14 cellular contexts compared by ENCODE assay signal in the genomic region with DNA sequence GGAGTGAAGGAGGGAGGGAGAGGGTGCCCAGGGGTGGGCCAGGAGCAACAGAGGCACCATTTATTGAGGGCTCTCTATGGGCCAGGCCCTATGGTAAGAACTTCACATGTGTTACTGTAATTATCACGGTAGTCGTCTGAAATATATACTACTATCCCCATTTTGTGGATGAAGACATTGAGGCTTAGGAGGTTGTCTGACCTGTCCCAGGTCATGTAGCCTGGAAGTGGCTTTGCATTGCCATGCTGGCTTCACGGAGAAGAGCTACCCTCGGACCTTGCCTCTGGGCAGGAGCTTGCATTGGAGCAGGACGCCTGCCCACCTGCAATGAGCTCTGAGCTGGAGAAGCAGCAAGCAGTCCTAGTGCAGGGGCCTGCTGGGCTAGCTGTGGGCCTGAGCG. TPM values are rescaled to one million over a fixed set of nuclear protein-coding genes. Genes with fewer than 3 reads are reported as not detected.
A peak's percentile ranks its signal among the peaks of the same experiment; 100 is the strongest.
DNase-seq lines count a peak whose midpoint lies in the region; ATAC-seq, FAIRE-seq and TF ChIP-seq lines count a peak whose summit lies in the region.
"Had no signal": no experiment of that assay in that cellular context is flagged by ENCODE, and none has a peak within 500 bp of the region (broad histone marks: within the 10 kb centered on the region; RNA-seq: fewer than 3 reads in every experiment).

No MANE protein-coding gene starts in this region.

- no peak for ATAC-seq in K562
- ATAC-seq: HCT116 had no signal

- BruUV-seq in K562 (replicated peaks; lab: Mats Ljungman, UMichigan) = no TSS peak
- BruUV-seq in OCI-LY7 (replicated peaks; lab: Mats Ljungman, UMichigan) = no TSS peak

- no peak overlapping the region for H3K4me3 ChIP-seq in K562
- no peak overlapping the region for H3K4me3 ChIP-seq in trophoblast cell (ENCODE audit: low read depth, low read length)
- H3K4me3 ChIP-seq in OCI-LY7 (ENCODE audit: low read depth, low read length, poor library complexity, severe bottlenecking) = no peak overlapping the region
- H3K4me3 ChIP-seq: GM23248 had no signal

- no peak for TF ChIP-seq POLR2A in K562 (conservative IDR thresholded peaks at IDR 0.05)

- H3K23ac ChIP-seq in trophoblast cell (ENCODE audit: low read length) = no peak overlapping the region

- no peak for TF ChIP-seq EP300 in K562 (IDR thresholded peaks at IDR 0.05; ENCODE audit: low read length)

- peak overlapping the region in 1 of 2 experiments; percentile 14; a peak in 1 of 4 replicates for H3K9ac ChIP-seq in K562 (ENCODE audit: insufficient read depth in 1 of 2, low read depth in 2 of 2, low read length in 2 of 2)
- no peak overlapping the region for H3K9ac ChIP-seq in trophoblast cell (ENCODE audit: low read length)
- H3K9ac ChIP-seq: GM23248 had no signal

- H2AFZ ChIP-seq in K562 (ENCODE audit: low read depth, low read length) (peak overlapping the region; percentile 21; the same call in 1 of the 2 replicates), trophoblast cell (ENCODE audit: insufficient read depth, low read length, poor library complexity) (no peak overlapping the region), OCI-LY7 (ENCODE audit: low read length) (no peak overlapping the region)
- H2AFZ ChIP-seq: GM23248 had no signal

- in situ Hi-C loops in K562 (cut with MboI) = no loop called here

- CTCF ChIA-PET in RWPE1 (lab: Yijun Ruan, JAX) (no interaction called here), K562 (lab: Yijun Ruan, JAX; ENCODE audit: low intra/inter-chr PET ratio) (interaction anchor here (0.6 kb wide), 1 partner anchor 212 kb away, joined by 3 read pairs; no protein-coding TSS in a partner anchor), OCI-LY7 (lab: Charles Lee; ENCODE audit: unreplicated experiment) (no interaction called here)

- H2BK12ac ChIP-seq in trophoblast cell (ENCODE audit: low read length) = no peak overlapping the region

- TF ChIP-seq CTCF in RWPE1 (conservative IDR thresholded peaks at IDR 0.05; ENCODE audit: low read depth) = no peak
- TF ChIP-seq CTCF in K562 (IDR thresholded peaks at IDR 0.05 in 2 of 3, conservative IDR thresholded peaks at IDR 0.05 in 1 of 3; ENCODE audit: insufficient read depth in 2 of 3, low read depth in 1 of 3, low read length in 3 of 3) = no peak
- no peak for TF ChIP-seq CTCF in OCI-LY7 (conservative IDR thresholded peaks at IDR 0.05; ENCODE audit: low read length)

- no peak overlapping the region for H3K14ac ChIP-seq in trophoblast cell (ENCODE audit: low read length)

- H3K36me3 ChIP-seq in K562 (ENCODE audit: control insufficient read depth, insufficient read depth, low read length) (no peaks in the 10 kb centered on the region), trophoblast cell (ENCODE audit: control insufficient read depth in 1 of 2, insufficient read depth in 2 of 2, low read length in 2 of 2) (peaks cover 62 to 68% of the 10 kb centered on the region in 2 experiments), OCI-LY7 (ENCODE audit: insufficient read depth, low read length) (no peaks in the 10 kb centered on the region)

- H4K8ac ChIP-seq in trophoblast cell (ENCODE audit: low read depth, low read length) = no peak overlapping the region

- no peak overlapping the region for H2BK120ac ChIP-seq in trophoblast cell (ENCODE audit: insufficient read depth, low read length, poor library complexity)

- no peak overlapping the region for H2AK5ac ChIP-seq in trophoblast cell (ENCODE audit: low read length)

- no peaks in the 10 kb centered on the region; a peak in 1 of 5 replicates for H3K27me3 ChIP-seq in K562 (ENCODE audit: control insufficient read depth in 2 of 2, insufficient read depth in 2 of 2, low read length in 2 of 2)
- no peaks in the 10 kb centered on the region for H3K27me3 ChIP-seq in trophoblast cell (ENCODE audit: insufficient read depth, low read length)
- H3K27me3 ChIP-seq: BE2C had no signal

- H3K27ac ChIP-seq in RWPE1 = peak overlapping the region; percentile 40
- no peak overlapping the region for H3K27ac ChIP-seq in K562 (ENCODE audit: extremely low read depth, low read depth, low read length)
- H3K27ac ChIP-seq in trophoblast cell (ENCODE audit: low read depth, low read length) = peak overlapping the region; percentile 87
- no peak overlapping the region for H3K27ac ChIP-seq in OCI-LY7 (ENCODE audit: low read depth, low read length, poor library complexity, severe bottlenecking)
- H3K27ac ChIP-seq: GM23248 had no signal

- no peaks in the 10 kb centered on the region for H3K9me1 ChIP-seq in K562 (ENCODE audit: control insufficient read depth, insufficient read depth, low read length)

- no peaks in the 10 kb centered on the region for H3K79me2 ChIP-seq in K562 (ENCODE audit: control insufficient read depth, insufficient read depth, low read length)
- H3K79me2 ChIP-seq in trophoblast cell (ENCODE audit: control insufficient read depth, insufficient read depth, low read length, poor library complexity) = no peaks in the 10 kb centered on the region
- no peaks in the 10 kb centered on the region for H3K79me2 ChIP-seq in OCI-LY7 (ENCODE audit: insufficient read depth, low read depth, low read length)

- FAIRE-seq in K562 (lab: Jason Lieb, UNC) = no peak
- FAIRE-seq: A204.1, H54 had no signal

- no peak overlapping the region for H4K12ac ChIP-seq in trophoblast cell (ENCODE audit: low read depth, low read length)

- H4K20me1 ChIP-seq in K562 (replicated peaks; ENCODE audit: control insufficient read depth, insufficient read depth, low read length) (no peaks in the 10 kb centered on the region), OCI-LY7 (ENCODE audit: insufficient read depth, low read length) (no peaks in the 10 kb centered on the region)

- H4K91ac ChIP-seq in trophoblast cell (ENCODE audit: low read depth, low read length) = no peak overlapping the region

- H3K9me2 ChIP-seq in OCI-LY7 (ENCODE audit: insufficient read depth, low read length) = no peaks in the 10 kb centered on the region

- no peak overlapping the region for H3K18ac ChIP-seq in trophoblast cell (ENCODE audit: low read length)

- no peak for TF ChIP-seq RAD21 in K562 (CRISPR knock-in tag; conservative IDR thresholded peaks at IDR 0.05 in 1 of 2, IDR thresholded peaks at IDR 0.05 in 1 of 2)

- no peaks in the 10 kb centered on the region for H3K9me3 ChIP-seq in K562 (replicated peaks; ENCODE audit: control insufficient read depth, insufficient read depth, low read depth, low read length)
- no peaks in the 10 kb centered on the region for H3K9me3 ChIP-seq in trophoblast cell (ENCODE audit: insufficient read depth, low read depth, low read length)
- no peaks in the 10 kb centered on the region for H3K9me3 ChIP-seq in OCI-LY7 (ENCODE audit: low read length)
- H3K9me3 ChIP-seq: BE2C had no signal

- 36% methylated on average over 6 of the region's 6 CpGs for WGBS in K562 (ENCODE audit: insufficient coverage, low coverage, missing lambda C conversion rate)
- WGBS in trophoblast cell (ENCODE audit: extremely low coverage, insufficient coverage, insufficient read length) = no CpG with 5 or more reads among the region's 6 CpGs

- H3K4ac ChIP-seq in trophoblast cell (ENCODE audit: low read depth, low read length) = no peak overlapping the region

- H3K4me2 ChIP-seq in K562 (ENCODE audit: insufficient read depth, low read length) (no peak overlapping the region), trophoblast cell (ENCODE audit: low read length) (no peak overlapping the region), OCI-LY7 (ENCODE audit: low read length) (no peak overlapping the region)

- DNase-seq in RWPE1 (ENCODE audit: low spot score) = no peak
- no peak for DNase-seq in K562 (ENCODE audit: extremely low read depth in 1 of 4, low spot score in 3 of 4)
- DNase-seq in trophoblast cell = no peak
- DNase-seq in stimulated activated CD4-positive, alpha-beta T cell treated with anti-CD3 and anti-CD28 coated beads, Interleukin-4, amount 100 ng/mL, for 1 hour = no peak
- no peak for DNase-seq in NCI-H526 (lab: John Stamatoyannopoulos, UW)
- no peak for DNase-seq in OCI-LY7 (ENCODE audit: low spot score)
- DNase-seq in nucleus accumbens (lab: John Stamatoyannopoulos, UW) = no peak
- DNase-seq: BE2C, DMS 273 treated with DMSO at 0.1 percent for 48 hours, GM23248, IMR-90 had no signal

- H3K4me1 ChIP-seq in K562 (replicated peaks in 1 of 2; ENCODE audit: control insufficient read depth in 2 of 2, insufficient read depth in 2 of 2, low read length in 2 of 2) = peaks cover 8 to 25% of the 10 kb centered on the region in 2 experiments; a peak in 4 of 5 replicates
- peaks cover 21 to 33% of the 10 kb centered on the region in 2 experiments for H3K4me1 ChIP-seq in trophoblast cell (ENCODE audit: control insufficient read depth in 1 of 2, insufficient read depth in 2 of 2, low read length in 2 of 2)
- H3K4me1 ChIP-seq in OCI-LY7 (ENCODE audit: insufficient read depth, low read length, poor library complexity, severe bottlenecking) = peaks cover 19% of the 10 kb centered on the region

- intact Hi-C loops in K562 (cut with micrococcal nuclease) (loop anchor here (5.0 kb wide), 1 partner anchor 186 kb away; no protein-coding TSS in a partner anchor), OCI-LY7 (cut with micrococcal nuclease; ENCODE audit: unreplicated experiment) (no loop called here)

- POLR2A ChIA-PET in RWPE1 (lab: Yijun Ruan, JAX; ENCODE audit: low non-redundant PET) = no interaction called here
- POLR2A ChIA-PET in K562 (lab: Yijun Ruan, JAX) = interaction anchor here (1.0 to 1.3 kb wide), 2 partner anchors 13 to 136 kb away, joined by 3 to 5 read pairs; no protein-coding TSS in a partner anchor
- POLR2A ChIA-PET in OCI-LY7 (lab: Charles Lee) = interaction anchor here (0.6 to 1.1 kb wide), 2 partner anchors 11 to 52 kb away, joined by 3 read pairs; no protein-coding TSS in a partner anchor

- peaks cover 10% of the 10 kb centered on the region for H3K79me1 ChIP-seq in trophoblast cell (ENCODE audit: low read length)

- no peak overlapping the region for H2BK5ac ChIP-seq in trophoblast cell (ENCODE audit: low read depth, low read length, poor library complexity)

RNA-seq across cellular contexts. Expression of a gene that starts 24.4 kb away (rescaled TPM):
- 13.7 and 28.2 TPM in 2 replicates for total RNA-seq in K562 (2011; cell fraction: chromatin; rRNA removed; ENCODE audit: low replicate concordance)
- 20.1 and 23.2 TPM in 2 replicates for total RNA-seq in K562 (2011; cell fraction: nucleolus; rRNA removed)
- total RNA-seq in K562 (2011; cell fraction: nucleoplasm; rRNA removed) = 23.9 and 30.5 TPM in 2 replicates
- 24.6 and 31.5 TPM in 2 replicates for total RNA-seq in K562 (2014; rRNA removed)
- total RNA-seq in K562 (2014; rRNA removed; fragmentation: Illumina TruSeq; extraction: Trizol) = 11.1 and 12.6 TPM in 2 replicates
- total RNA-seq in K562 (2015; rRNA removed; fragmentation: Illumina TruSeq; extraction: Trizol) = 19.4 and 20.1 TPM in 2 replicates
- total RNA-seq in K562 (2021) = 32.7 and 37.0 TPM in 2 replicates
- polyA plus RNA-seq in K562 (2011; rRNA removed) = 25.3 and 29.5 TPM in 2 replicates
- 39.3 and 67.9 TPM in 2 replicates for polyA plus RNA-seq in K562 (2011; cell fraction: cytosol; rRNA removed)
- polyA plus RNA-seq in K562 (2011; cell fraction: nucleus; rRNA removed) = 41.4 and 58.3 TPM in 2 replicates
- 35.4 TPM in 2 replicates for polyA plus RNA-seq in K562 (2012)
- polyA plus RNA-seq in K562 (2014; fragmentation: Illumina TruSeq; extraction: Trizol) = 29.8 and 35.8 TPM in 2 replicates
- 1 to 10 TPM; 2.5 to 2.8 TPM for polyA plus RNA-seq in K562 (2014; fragmentation: Nextera tagmentation; extraction: Ambion mirVana)
- polyA plus RNA-seq in K562 (2014; rRNA removed) = 28.4 and 32.2 TPM in 2 replicates
- 16.6 and 31.6 TPM in 2 replicates for polyA minus RNA-seq in K562 (2011; rRNA and poly(A)+ RNA removed)
- polyA minus RNA-seq in K562 (2011; cell fraction: cytosol; rRNA and poly(A)+ RNA removed) = 23.6 and 23.7 TPM in 2 replicates
- 11.4 and 14.8 TPM in 2 replicates for polyA minus RNA-seq in K562 (2011; cell fraction: nucleus; rRNA and poly(A)+ RNA removed)
- 34.6 and 36.3 TPM in 2 replicates for polyA plus RNA-seq in trophoblast cell (2013)
- 17.6 and 22.8 TPM in 2 replicates for total RNA-seq in OCI-LY7 (2014; rRNA removed; shearing (Covaris generic))
- 23.1 and 24.2 TPM in 2 replicates for total RNA-seq in OCI-LY7 (2022)

RNA-seq across cellular contexts. Expression of a gene that starts 35.3 kb away (rescaled TPM):
- total RNA-seq in K562 (2011; cell fraction: chromatin; rRNA removed; ENCODE audit: low replicate concordance) = 74.5 and 153 TPM in 2 replicates
- 62.1 and 70.9 TPM in 2 replicates for total RNA-seq in K562 (2011; cell fraction: nucleolus; rRNA removed)
- total RNA-seq in K562 (2011; cell fraction: nucleoplasm; rRNA removed) = 62.3 and 69.4 TPM in 2 replicates
- total RNA-seq in K562 (2014; rRNA removed) = 6.5 and 8.6 TPM in 2 replicates
- 4.1 and 5.8 TPM in 2 replicates for total RNA-seq in K562 (2014; rRNA removed; fragmentation: Illumina TruSeq; extraction: Trizol)
- 7.4 and 7.5 TPM in 2 replicates for total RNA-seq in K562 (2015; rRNA removed; fragmentation: Illumina TruSeq; extraction: Trizol)
- total RNA-seq in K562 (2021) = 10.0 and 13.4 TPM in 2 replicates
- polyA plus RNA-seq in K562 (2011; rRNA removed) = 7.0 and 13.5 TPM in 2 replicates
- 5.8 and 6.2 TPM in 2 replicates for polyA plus RNA-seq in K562 (2011; cell fraction: cytosol; rRNA removed)
- polyA plus RNA-seq in K562 (2011; cell fraction: nucleus; rRNA removed) = 82.8 and 102 TPM in 2 replicates
- polyA plus RNA-seq in K562 (2012) = 10.1 and 29.2 TPM in 2 replicates
- polyA plus RNA-seq in K562 (2014; fragmentation: Illumina TruSeq; extraction: Trizol) = 6.2 and 6.6 TPM in 2 replicates
- under 1 TPM; 0.50 to 0.51 TPM for polyA plus RNA-seq in K562 (2014; fragmentation: Nextera tagmentation; extraction: Ambion mirVana)
- polyA plus RNA-seq in K562 (2014; rRNA removed) = 9.7 and 20.7 TPM in 2 replicates
- 7.7 and 10.8 TPM in 2 replicates for polyA minus RNA-seq in K562 (2011; rRNA and poly(A)+ RNA removed)
- 3.4 and 6.3 TPM in 2 replicates for polyA minus RNA-seq in K562 (2011; cell fraction: cytosol; rRNA and poly(A)+ RNA removed)
- 18.6 and 30.8 TPM in 2 replicates for polyA minus RNA-seq in K562 (2011; cell fraction: nucleus; rRNA and poly(A)+ RNA removed)
- polyA plus RNA-seq in trophoblast cell (2013) = 11.7 and 12.1 TPM in 2 replicates
- total RNA-seq in OCI-LY7 (2014; rRNA removed; shearing (Covaris generic)) = 27.4 and 37.0 TPM in 2 replicates
- total RNA-seq in OCI-LY7 (2022) = 31.1 and 32.9 TPM in 2 replicates

Comparison
In these comparisons a context has a peak if more than half of its experiments do, and no peak if none do; other contexts are left out.
1. H3K27ac ChIP-seq: peak in RWPE1 (single experiment) and trophoblast cell (single experiment); none in K562 (single experiment) and OCI-LY7 (single experiment).